Comparison of ENCODE assay signal across 8 cellular contexts in genomic region chr14:52380294-52380693, GRCh38.
DNase-seq lines count a peak whose midpoint lies in the region; ATAC-seq and TF ChIP-seq lines count a peak whose summit lies in the region.

No MANE protein-coding gene starts in this region.

- H3K9me2 ChIP-seq in GM23248 (ENCODE audit: insufficient read depth): no peaks in the 10 kb centered on the region

- H3K4me2 ChIP-seq in GM23248 (ENCODE audit: unreplicated experiment): peak overlapping the region; percentile 3

- H3K27me3 ChIP-seq in GM23248 (replicated peaks; ENCODE audit: insufficient read depth): no peaks in the 10 kb centered on the region
- H3K27me3 ChIP-seq in left lung: no peaks in the 10 kb centered on the region

- H3K4me3 ChIP-seq in GM23248: no peak overlapping the region
- no peak overlapping the region for H3K4me3 ChIP-seq in left lung

- H3K9ac ChIP-seq in GM23248: no peak overlapping the region

- in situ Hi-C loops in GM23248 (cut with MboI): no loop called here

- no peak for TF ChIP-seq CTCF in left lung (IDR thresholded peaks at IDR 0.05)

- H2AFZ ChIP-seq in GM23248: no peak overlapping the region

- intact Hi-C loops in left lung (cut with DNase I): no loop called here

- H3K9me3 ChIP-seq in GM23248 (ENCODE audit: low read depth) (no peaks in the 10 kb centered on the region), left lung (peaks cover 0 to 6% of the 10 kb centered on the region in 2 donors)

- H3K36me3 ChIP-seq in GM23248 (ENCODE audit: low read depth): no peaks in the 10 kb centered on the region
- H3K36me3 ChIP-seq in left lung: no peaks in the 10 kb centered on the region

- H3K27ac ChIP-seq in GM23248: peak overlapping the region; percentile 14
- no peak overlapping the region for H3K27ac ChIP-seq in left lung

- no peaks in the 10 kb centered on the region for H3K79me2 ChIP-seq in GM23248 (ENCODE audit: insufficient read depth)

- no peaks in the 10 kb centered on the region for H4K20me1 ChIP-seq in GM23248 (ENCODE audit: insufficient read depth)

- H3F3A ChIP-seq in GM23248 (ENCODE audit: insufficient read depth): peaks cover 19% of the 10 kb centered on the region; the same call in 1 of the 2 replicates

- DNase-seq in GM23248: peak; percentile 81
- DNase-seq in left lung: no peak
- no peak for DNase-seq in NCI-H1417 (lab: John Stamatoyannopoulos, UW)
- DNase-seq in NCI-H1694 (lab: John Stamatoyannopoulos, UW): no peak
- DNase-seq in activated naive CD4-positive, alpha-beta T cell treated with Interleukin-2 at 50 U/mL for 16 hours: no peak
- DNase-seq in NCI-H1417 treated with DMSO at 0.1 percent for 48 hours (lab: John Stamatoyannopoulos, UW): no peak

- peaks cover 16% of the 10 kb centered on the region for H3K4me1 ChIP-seq in GM23248 (ENCODE audit: insufficient read depth)
- no peaks in the 10 kb centered on the region for H3K4me1 ChIP-seq in left lung

- ATAC-seq in GM18870 (IDR thresholded peaks at IDR 0.05; ENCODE audit: unreplicated experiment) (peak; percentile 100), HG03565 (IDR thresholded peaks at IDR 0.05; ENCODE audit: unreplicated experiment) (peak; percentile 99), left lung (peak; percentile 90)
